ENCODE assay signal across 9 cellular contexts in the genomic region with DNA sequence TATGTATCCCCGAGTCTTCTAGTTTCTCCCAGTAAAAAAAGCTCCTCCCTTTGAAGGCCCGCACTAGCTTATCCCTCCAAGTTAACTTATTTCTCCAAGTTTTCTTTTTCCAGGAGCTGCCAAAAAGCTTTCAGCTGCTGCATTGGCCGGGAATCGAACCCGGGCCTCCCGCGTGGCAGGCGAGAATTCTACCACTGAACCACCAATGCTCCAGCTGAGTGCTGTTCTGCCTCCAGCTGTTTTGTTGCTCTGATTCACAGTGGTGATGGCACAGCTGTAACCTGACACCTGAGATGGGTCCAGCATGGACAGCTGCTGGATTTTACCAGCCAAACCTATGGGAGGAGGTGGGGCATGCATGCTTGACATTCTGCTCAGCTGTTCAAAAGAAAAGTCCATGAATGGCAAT. TPM values are rescaled to one million over a fixed set of nuclear protein-coding genes. Genes with fewer than 3 reads are reported as not detected.
DNase-seq lines count a peak whose midpoint lies in the region; ATAC-seq and TF ChIP-seq lines count a peak whose summit lies in the region.
"Had no signal": no experiment of that assay in that cellular context is flagged by ENCODE, and none has a peak within 500 bp of the region (broad histone marks: within the 10 kb centered on the region; RNA-seq: fewer than 3 reads in every experiment).

No MANE protein-coding gene starts in this region.

- H3K27me3 ChIP-seq in GM23338 (ENCODE audit: insufficient read depth): no peaks in the 10 kb centered on the region
- H3K27me3 ChIP-seq in PC-9 (ENCODE audit: insufficient read depth, low read depth): no peaks in the 10 kb centered on the region

- H3K79me2 ChIP-seq in GM23338 (replicated peaks; ENCODE audit: insufficient read depth): no peaks in the 10 kb centered on the region
- no peaks in the 10 kb centered on the region for H3K79me2 ChIP-seq in PC-9 (ENCODE audit: low read depth)

- H3K36me3 Mint-ChIP-seq in GM23338 (ENCODE audit: low read depth): peaks cover 63% of the 10 kb centered on the region
- H3K36me3 Mint-ChIP-seq in Calu3 (ENCODE audit: insufficient read depth, unreplicated experiment): peaks cover 34% of the 10 kb centered on the region

- no TSS peak for BruUV-seq in PC-9 (replicated peaks; lab: Mats Ljungman, UMichigan)
- no TSS peak for BruUV-seq in Calu3 (replicated peaks; lab: Mats Ljungman, UMichigan)

- POLR2A ChIA-PET in PC-9 (lab: Charles Lee; ENCODE audit: unreplicated experiment): interaction anchor here (0.7 kb wide), 1 partner anchor 812 kb away, joined by 3 read pairs; no protein-coding TSS in a partner anchor

- no peaks in the 10 kb centered on the region for H3F3A ChIP-seq in GM23338 (replicated peaks; ENCODE audit: low read depth)
- H3F3A ChIP-seq in PC-9 (ENCODE audit: insufficient read depth, low read depth): peaks cover 17% of the 10 kb centered on the region

- H2AFZ ChIP-seq in GM23338 (no peak overlapping the region), PC-9 (no peak overlapping the region)

- H3K27me3 Mint-ChIP-seq in GM23338 (ENCODE audit: insufficient read depth, low read depth, poor library complexity) (peaks cover 17% of the 10 kb centered on the region), Calu3 (ENCODE audit: unreplicated experiment) (no peaks in the 10 kb centered on the region)

- H3K27ac ChIP-seq in GM23338 (ENCODE audit: low read depth): no peak overlapping the region
- H3K27ac ChIP-seq in PC-9: no peak overlapping the region
- H3K27ac ChIP-seq: HL-60 had no signal

- DNase-seq in GM23338 (ENCODE audit: low spot score): peak; percentile 86
- DNase-seq in PC-9: peak; percentile 35 to 45
- peak; percentile 87 for DNase-seq in fibroblast of gingiva (ENCODE audit: low read depth)
- DNase-seq in posterior cingulate gyrus: peak in 6 of 10 donors; percentile 31 to 87 (median 42)
- no peak for DNase-seq in Calu3

- H3K4me2 ChIP-seq in GM23338 (no peak overlapping the region), PC-9 (no peak overlapping the region)

- H3K4me3 Mint-ChIP-seq in GM23338: 0 out of 3 replicates have a peak overlapping the region, but pooled peaks have one; percentile 6
- no peak overlapping the region for H3K4me3 Mint-ChIP-seq in Calu3 (ENCODE audit: low read depth, unreplicated experiment)

- intact Hi-C loops in PC-9 (cut with micrococcal nuclease; ENCODE audit: unreplicated experiment) (loop anchor here (10.0 kb wide), 1 partner anchor 214 kb away; no protein-coding TSS in a partner anchor), posterior cingulate gyrus (cut with DNase I) (no loop called here), Calu3 (cut with micrococcal nuclease; ENCODE audit: unreplicated experiment) (loop anchor here (10.0 kb wide), 2 partner anchors 94 to 214 kb away; a partner anchor contains a TSS)

- peaks cover 3% of the 10 kb centered on the region; the same call in 2 of the 3 replicates for H3K9me3 Mint-ChIP-seq in GM23338
- H3K9me3 Mint-ChIP-seq in Calu3 (ENCODE audit: low read depth, unreplicated experiment): no peaks in the 10 kb centered on the region

- H3K9me3 ChIP-seq in PC-9 (ENCODE audit: insufficient read depth, low read depth): 0 out of 2 replicates have a peak, but pooled peaks cover 3% of the 10 kb centered on the region

- H3K4me1 ChIP-seq in GM23338 (ENCODE audit: insufficient read depth) (0 out of 2 replicates have a peak, but pooled peaks cover 3% of the 10 kb centered on the region), PC-9 (replicated peaks; ENCODE audit: insufficient read depth) (no peaks in the 10 kb centered on the region)

- H3K27ac Mint-ChIP-seq in GM23338 (no peak overlapping the region), Calu3 (ENCODE audit: unreplicated experiment) (no peak overlapping the region)

- H3K9me2 ChIP-seq in GM23338 (ENCODE audit: insufficient read depth) (no peaks in the 10 kb centered on the region), PC-9 (ENCODE audit: insufficient read depth) (no peaks in the 10 kb centered on the region)

- CTCF ChIA-PET in PC-9 (lab: Charles Lee): no interaction called here
- CTCF ChIA-PET in Calu3 (lab: Charles Lee): no interaction called here

- H3K36me3 ChIP-seq in GM23338 (ENCODE audit: insufficient read depth) (peaks cover 20% of the 10 kb centered on the region; the same call in 1 of the 2 replicates), PC-9 (ENCODE audit: low read depth) (peaks cover 33% of the 10 kb centered on the region)

- TF ChIP-seq CTCF in GM23338 (conservative IDR thresholded peaks at IDR 0.05; ENCODE audit: low read depth in 2 of 2): no peak
- no peak for TF ChIP-seq CTCF in PC-9 (conservative IDR thresholded peaks at IDR 0.05)
- no peak for TF ChIP-seq CTCF in Calu3 (IDR thresholded peaks at IDR 0.05; ENCODE audit: unreplicated experiment)

- ATAC-seq in GM23338 (peak; percentile 97), HG02981 (IDR thresholded peaks at IDR 0.05; ENCODE audit: unreplicated experiment) (no peak), GM21515 (IDR thresholded peaks at IDR 0.05; ENCODE audit: unreplicated experiment) (no peak), HG03432 (IDR thresholded peaks at IDR 0.05; ENCODE audit: unreplicated experiment) (no peak)

- H4K20me1 ChIP-seq in GM23338 (replicated peaks; ENCODE audit: insufficient read depth): 0 out of 2 replicates have a peak, but pooled peaks cover 3% of the 10 kb centered on the region
- H4K20me1 ChIP-seq in PC-9 (ENCODE audit: insufficient read depth): no peaks in the 10 kb centered on the region

- H3K4me3 ChIP-seq in GM23338 (no peak overlapping the region), PC-9 (no peak overlapping the region)

- H3K4me1 Mint-ChIP-seq in GM23338: peaks cover 5% of the 10 kb centered on the region; the same call in 1 of the 3 replicates
- H3K4me1 Mint-ChIP-seq in Calu3 (ENCODE audit: low read depth, unreplicated experiment): no peaks in the 10 kb centered on the region

TF ChIP-seq in GM23338, 12 proteins besides CTCF, POLR2A, EP300 and RAD21:
- TF ChIP-seq POLR2AphosphoS5 (IDR thresholded peaks at IDR 0.05; ENCODE audit: low read depth): peak; percentile 51
- peak; percentile 64 for TF ChIP-seq CREB1 (CRISPR knock-in tag; IDR thresholded peaks at IDR 0.05; ENCODE audit: low read depth)
- TF ChIP-seq ZNF114 (CRISPR knock-in tag; IDR thresholded peaks at IDR 0.05): no peak

RNA-seq across cellular contexts. Expression of a gene that starts 22.1 kb away (rescaled TPM):
- 70.8 and 77.7 TPM in 2 replicates for total RNA-seq in GM23338 (2014; rRNA removed; shearing (Covaris generic))
- 41.9 and 42.3 TPM in 2 replicates for polyA plus RNA-seq in GM23338 (2016; fragmentation: Nextera tagmentation; extraction: Ambion mirVana)
- 44.5 and 46.8 TPM in 2 replicates for total RNA-seq in PC-9 (2021)
- total RNA-seq in Calu3 (2022): 60.7 and 63.8 TPM in 2 replicates
